In genomic region chr4:52660643-52661042, GRCh38 we compare ENCODE assay signal across 9 cellular contexts. TPM values are rescaled to one million over a fixed set of nuclear protein-coding genes. Genes with fewer than 3 reads are reported as not detected.
DNase-seq lines count a peak whose midpoint lies in the region; ATAC-seq and TF ChIP-seq lines count a peak whose summit lies in the region.
"Had no signal": no experiment of that assay in that cellular context is flagged by ENCODE, and none has a peak within 500 bp of the region (broad histone marks: within the 10 kb centered on the region; RNA-seq: fewer than 3 reads in every experiment).

No MANE protein-coding gene starts in this region.

- 0 out of 2 replicates have a peak overlapping the region, but pooled peaks have one; percentile 67 for H3K4me2 ChIP-seq in DND-41 (ENCODE audit: insufficient read depth, low read length)

- CTCF ChIA-PET in activated CD8-positive, alpha-beta T cell treated with anti-CD3 and anti-CD28 coated beads for 36 hours (lab: Charles Lee): interaction anchor here (3.1 kb wide), 1 partner anchor 73 kb away, joined by 10 read pairs; no protein-coding TSS in a partner anchor

- intact Hi-C loops in activated CD8-positive, alpha-beta T cell treated with anti-CD3 and anti-CD28 coated beads for 36 hours (cut with micrococcal nuclease): loop anchor here (5.0 to 10.0 kb wide), 2 partner anchors 113 to 286 kb away; no protein-coding TSS in a partner anchor

- H2AFZ ChIP-seq in ACC112 (ENCODE audit: low read length, unreplicated experiment) (no peak overlapping the region), DND-41 (ENCODE audit: low read depth, low read length) (no peak overlapping the region)

- no peak for ATAC-seq in DND-41 (ENCODE audit: insufficient read depth, low read depth)
- ATAC-seq in activated CD8-positive, alpha-beta T cell treated with anti-CD3 and anti-CD28 coated beads for 36 hours: no peak
- ATAC-seq in GM21619 (IDR thresholded peaks at IDR 0.05; ENCODE audit: unreplicated experiment): no peak

- POLR2A ChIA-PET in activated CD8-positive, alpha-beta T cell treated with anti-CD3 and anti-CD28 coated beads for 36 hours (lab: Charles Lee): no interaction called here

- no peak overlapping the region for H3K27ac Mint-ChIP-seq in activated CD8-positive, alpha-beta T cell treated with anti-CD3 and anti-CD28 coated beads for 36 hours
- peak overlapping the region in 3 of 6 donors; percentile 1 to 65 (median 25) for H3K27ac Mint-ChIP-seq in immature natural killer cell

- H3K4me1 ChIP-seq in ACC112 (ENCODE audit: control insufficient read depth, insufficient read depth, low read length, unreplicated experiment) (peaks cover 8% of the 10 kb centered on the region), DND-41 (ENCODE audit: insufficient read depth, low read length) (peaks cover 19% of the 10 kb centered on the region)

- peaks cover 12% of the 10 kb centered on the region for H3K36me3 Mint-ChIP-seq in activated CD8-positive, alpha-beta T cell treated with anti-CD3 and anti-CD28 coated beads for 36 hours (ENCODE audit: low read depth)
- H3K36me3 Mint-ChIP-seq in immature natural killer cell: peaks cover 0 to 4% (median 3%) of the 10 kb centered on the region in 3 donors

- H3K4me3 Mint-ChIP-seq in activated CD8-positive, alpha-beta T cell treated with anti-CD3 and anti-CD28 coated beads for 36 hours: peak overlapping the region; percentile 78
- H3K4me3 Mint-ChIP-seq in immature natural killer cell: peak overlapping the region; percentile 54 to 91 (median 89)

- H4K20me1 ChIP-seq in DND-41 (ENCODE audit: insufficient read depth, low read length): no peaks in the 10 kb centered on the region

- H3K27me3 ChIP-seq in ACC112 (ENCODE audit: insufficient read depth, low read length): no peaks in the 10 kb centered on the region
- no peaks in the 10 kb centered on the region for H3K27me3 ChIP-seq in DND-41 (ENCODE audit: insufficient read depth, low read length, poor library complexity)

- peaks cover 32% of the 10 kb centered on the region for H3K27me3 Mint-ChIP-seq in activated CD8-positive, alpha-beta T cell treated with anti-CD3 and anti-CD28 coated beads for 36 hours
- H3K27me3 Mint-ChIP-seq in immature natural killer cell (ENCODE audit: low read depth in 3 of 3): peaks cover 0 to 10% (median 0%) of the 10 kb centered on the region in 3 donors

- H3K36me3 ChIP-seq in ACC112 (ENCODE audit: insufficient read depth, low read length): peaks cover 6% of the 10 kb centered on the region; the same call in 1 of the 2 replicates
- H3K36me3 ChIP-seq in DND-41 (ENCODE audit: insufficient read depth, low read length): no peaks in the 10 kb centered on the region

- no peak overlapping the region for H3K27ac ChIP-seq in ACC112 (ENCODE audit: low read depth, low read length)
- H3K27ac ChIP-seq in DND-41 (ENCODE audit: low read length): no peak overlapping the region

- peaks cover 17% of the 10 kb centered on the region for H3K4me1 Mint-ChIP-seq in activated CD8-positive, alpha-beta T cell treated with anti-CD3 and anti-CD28 coated beads for 36 hours (ENCODE audit: low read depth)
- peaks cover 18 to 27% of the 10 kb centered on the region in 2 donors for H3K4me1 Mint-ChIP-seq in immature natural killer cell

- no peak overlapping the region for H3K9ac ChIP-seq in DND-41 (ENCODE audit: low read depth, low read length)

- H3K9me3 ChIP-seq in DND-41 (ENCODE audit: insufficient read depth, low read length, severe bottlenecking): peaks cover 5% of the 10 kb centered on the region

- no peak for DNase-seq in DND-41
- no peak for DNase-seq in activated CD8-positive, alpha-beta T cell treated with anti-CD3 and anti-CD28 coated beads for 36 hours
- DNase-seq in immature natural killer cell: no peak
- DNase-seq in NCI-H128 (lab: John Stamatoyannopoulos, UW; ENCODE audit: unreplicated experiment): no peak
- DNase-seq in stimulated activated CD4-positive, alpha-beta T cell treated with anti-CD3 and anti-CD28 coated beads, Interleukin-4, amount 100 ng/mL, for 24 hours: no peak
- no peak for DNase-seq in NCI-H1694 treated with DMSO at 0.1 percent for 48 hours (lab: John Stamatoyannopoulos, UW)
- DNase-seq: RPMI8226 had no signal

- H3K79me2 ChIP-seq in ACC112 (ENCODE audit: control insufficient read depth, insufficient read depth, low read length, unreplicated experiment) (peaks cover 19% of the 10 kb centered on the region), DND-41 (ENCODE audit: insufficient read depth, low read length) (0 out of 2 replicates have a peak, but pooled peaks cover 2% of the 10 kb centered on the region)

- no peak for TF ChIP-seq CTCF in DND-41 (IDR thresholded peaks at IDR 0.05; ENCODE audit: borderline replicate concordance, extremely low read depth, low read length, poor library complexity, severe bottlenecking)
- TF ChIP-seq CTCF in activated CD8-positive, alpha-beta T cell treated with anti-CD3 and anti-CD28 coated beads for 36 hours (IDR thresholded peaks at IDR 0.05): no peak

- no peaks in the 10 kb centered on the region for H3K9me3 Mint-ChIP-seq in activated CD8-positive, alpha-beta T cell treated with anti-CD3 and anti-CD28 coated beads for 36 hours
- no peaks in the 10 kb centered on the region for H3K9me3 Mint-ChIP-seq in immature natural killer cell

- H3K4me3 ChIP-seq in ACC112 (ENCODE audit: low read depth, low read length): peak overlapping the region; percentile 97
- no peak overlapping the region for H3K4me3 ChIP-seq in DND-41 (ENCODE audit: low read depth in 1 of 2, low read length in 2 of 2)

RNA-seq across cellular contexts. Expression of gene USP46, which starts 1.5 kb away (rescaled TPM):
- 1 to 10 TPM; 2.8 TPM for total RNA-seq in activated CD8-positive, alpha-beta T cell treated with anti-CD3 and anti-CD28 coated beads for 36 hours
- polyA plus RNA-seq in immature natural killer cell: 1 to 10 TPM in 2 of 3 donors, not detected in 1; 2.1 to 3.6 TPM
